In genomic region chr7:26813426-26813825, GRCh38 we compare ENCODE assay signal across 17 cellular contexts. TPM values are rescaled to one million over a fixed set of nuclear protein-coding genes. Genes with fewer than 3 reads are reported as not detected.
DNase-seq lines count a peak whose midpoint lies in the region; TF ChIP-seq lines count a peak whose summit lies in the region.
"Had no signal": no experiment of that assay in that cellular context is flagged by ENCODE, and none has a peak within 500 bp of the region (broad histone marks: within the 10 kb centered on the region; RNA-seq: fewer than 3 reads in every experiment).

No MANE protein-coding gene starts in this region.

- DNase-seq in AG20443 (ENCODE audit: low spot score) (peak; percentile 11), LHCN-M2 (ENCODE audit: low read depth) (peak; percentile 13), fibroblast of peridontal ligament (ENCODE audit: extremely low read depth) (peak; percentile 23), neural crest cell (ENCODE audit: low read depth, low spot score) (no peak), GF-D8 (lab: John Stamatoyannopoulos, UW) (no peak), ACHN (no peak), NCI-H187 treated with DMSO at 0.1 percent for 48 hours (lab: John Stamatoyannopoulos, UW) (no peak), 8988T (no peak)
- DNase-seq: activated CD8-positive, alpha-beta memory T cell treated with anti-CD3 and anti-CD28 coated beads, Interleukin-2, amount 50 U/mL, for 4 hours; activated naive CD4-positive, alpha-beta T cell treated with anti-CD3 and anti-CD28 coated beads for 36 hours; COR-L47; foreskin fibroblast; Right ventricle myocardium superior; sigmoid colon; stimulated activated CD4-positive, alpha-beta T cell treated with anti-CD3 and anti-CD28 coated beads, Interleukin-4, amount 100 ng/mL, for 24 hours; thyroid gland had no signal

- H3K4me3 Mint-ChIP-seq in neural crest cell, result no peak overlapping the region
- H3K4me3 Mint-ChIP-seq: activated naive CD4-positive, alpha-beta T cell treated with anti-CD3 and anti-CD28 coated beads for 36 hours; T-helper 2 cell treated with Interferon-gamma antibody and Interleukin-4, amounts not matched to agents 5 μg/mL and 100 μg/mL, for 36 hours had no signal

- in situ Hi-C loops in ACHN (cut with HindIII; ENCODE audit: low pct_ligation_motif_present, low pct_unique_long_range_greater_than_20kb, low sequenced_read_pairs), result no loop called here

- no peak for TF ChIP-seq CTCF in neural crest cell (conservative IDR thresholded peaks at IDR 0.05)

- peaks cover 10% of the 10 kb centered on the region for H3K4me1 Mint-ChIP-seq in neural crest cell

- H3K36me3 Mint-ChIP-seq in neural crest cell (ENCODE audit: low read depth), result peaks cover 6% of the 10 kb centered on the region

- no peaks in the 10 kb centered on the region for H3K27me3 Mint-ChIP-seq in neural crest cell (ENCODE audit: low read depth)

- no peaks in the 10 kb centered on the region for H3K9me3 Mint-ChIP-seq in neural crest cell
- H3K9me3 Mint-ChIP-seq: activated naive CD4-positive, alpha-beta T cell treated with anti-CD3 and anti-CD28 coated beads for 36 hours; T-helper 2 cell treated with Interferon-gamma antibody and Interleukin-4, amounts not matched to agents 5 μg/mL and 100 μg/mL, for 36 hours had no signal

- peak overlapping the region; percentile 62 for H3K27ac Mint-ChIP-seq in neural crest cell (ENCODE audit: unreplicated experiment)
- H3K27ac Mint-ChIP-seq: activated naive CD4-positive, alpha-beta T cell treated with anti-CD3 and anti-CD28 coated beads for 36 hours; T-helper 2 cell treated with Interferon-gamma antibody and Interleukin-4, amounts not matched to agents 5 μg/mL and 100 μg/mL, for 36 hours had no signal

RNA-seq across cellular contexts. Expression of gene SKAP2, which starts 51.0 kb away (rescaled TPM):
- total RNA-seq in LHCN-M2 (2014; rRNA removed) (43.7 and 60.7 TPM in 2 replicates), neural crest cell (3.2 and 3.5 TPM in 2 replicates)
- 12.3 TPM for polyA plus RNA-seq in LHCN-M2 (2012)

Comparison
In these comparisons a context has a peak if more than half of its experiments do, and no peak if none do; other contexts are left out.
1. DNase-seq: peak in AG20443 (single experiment), LHCN-M2 (single experiment) and fibroblast of peridontal ligament (single experiment); none in neural crest cell (single experiment), GF-D8 (single experiment), ACHN (single experiment), NCI-H187 treated with DMSO at 0.1 percent for 48 hours (single experiment) and 8988T (single experiment).
2. RNA of gene SKAP2, which starts 51.0 kb away (total RNA-seq): 43.7 to 60.7 TPM in LHCN-M2; 3.2 to 3.5 TPM in neural crest cell; every median in the first group is over 10 times any median in the second.